8 cellular contexts compared by ENCODE assay signal in genomic region chr1:241990040-241990439, GRCh38. TPM values are rescaled to one million over a fixed set of nuclear protein-coding genes. Genes with fewer than 3 reads are reported as not detected.
A peak's percentile ranks its signal among the peaks of the same experiment; 100 is the strongest.
DNase-seq lines count a peak whose midpoint lies in the region; ATAC-seq and TF ChIP-seq lines count a peak whose summit lies in the region.

No MANE protein-coding gene starts in this region.

- ATAC-seq in RWPE2 (ENCODE audit: low read depth) (peak; percentile 77), Right ventricle myocardium superior (ENCODE audit: poor library complexity) (peak; percentile 93), GM18505 (IDR thresholded peaks at IDR 0.05; ENCODE audit: unreplicated experiment) (no peak)

- DNase-seq in GM03348 (ENCODE audit: low spot score) (peak; percentile 93), RWPE2 (ENCODE audit: low spot score) (peak; percentile 81), Right ventricle myocardium superior (peak; percentile 78), renal cortical epithelial cell (ENCODE audit: low read depth) (peak; percentile 90), NCI-H1930 (lab: John Stamatoyannopoulos, UW) (no peak), KG1 (lab: John Stamatoyannopoulos, UW) (no peak)
- DNase-seq in central memory CD4-positive, alpha-beta T cell: no peak

- TF ChIP-seq CTCF in RWPE2 (IDR thresholded peaks at IDR 0.05; ENCODE audit: poor library complexity, severe bottlenecking): no peak

- H3K4me3 ChIP-seq in RWPE2 (ENCODE audit: severe bottlenecking): no peak overlapping the region

- H3K27me3 ChIP-seq in RWPE2 (ENCODE audit: insufficient read depth, poor library complexity, severe bottlenecking): no peaks in the 10 kb centered on the region

- H3K9me3 ChIP-seq in RWPE2 (ENCODE audit: severe bottlenecking): no peaks in the 10 kb centered on the region

- H3K4me1 ChIP-seq in RWPE2 (ENCODE audit: insufficient read depth, poor library complexity, severe bottlenecking): peaks cover 11% of the 10 kb centered on the region

- intact Hi-C loops in Right ventricle myocardium superior (cut with DNase I): loop anchor here (10.0 kb wide), 2 partner anchors 95 to 375 kb away; no protein-coding TSS in a partner anchor

- H3K27ac ChIP-seq in RWPE2 (ENCODE audit: poor library complexity, severe bottlenecking): no peak overlapping the region

- H3K36me3 ChIP-seq in RWPE2 (ENCODE audit: low read depth): no peaks in the 10 kb centered on the region

- TF ChIP-seq POLR2A in GM18505 (IDR thresholded peaks at IDR 0.05; ENCODE audit: borderline replicate concordance, extremely low read depth, insufficient read depth, insufficient read length): no peak

RNA-seq across cellular contexts. Expression of gene MAP1LC3C, which starts 8.9 kb away (rescaled TPM):
- total RNA-seq in Right ventricle myocardium superior: 0.24 TPM
- total RNA-seq in renal cortical epithelial cell: 1.2 and 1.7 TPM in 2 replicates

RNA-seq across cellular contexts. Expression of gene BECN2, which starts 32.5 kb away (rescaled TPM):
- not detected for total RNA-seq in Right ventricle myocardium superior
- not detected in 2 replicates for total RNA-seq in renal cortical epithelial cell

Comparison
In these comparisons a context has a peak if more than half of its experiments do, and no peak if none do; other contexts are left out.
1. DNase-seq: peak in GM03348 (single experiment), RWPE2 (single experiment), Right ventricle myocardium superior (single experiment) and renal cortical epithelial cell (single experiment); none in NCI-H1930 (0 of 2), KG1 (single experiment) and central memory CD4-positive, alpha-beta T cell (single experiment).